Comparison of ENCODE assay signal across 24 cellular contexts in genomic region chr16:946048-946395, GRCh38. TPM values are rescaled to one million over a fixed set of nuclear protein-coding genes. Genes with fewer than 3 reads are reported as not detected.
A peak's percentile ranks its signal among the peaks of the same experiment; 100 is the strongest.
DNase-seq lines count a peak whose midpoint lies in the region; ATAC-seq, FAIRE-seq and TF ChIP-seq lines count a peak whose summit lies in the region.
"Had no signal": no experiment of that assay in that cellular context is flagged by ENCODE, and none has a peak within 500 bp of the region (broad histone marks: within the 10 kb centered on the region; RNA-seq: fewer than 3 reads in every experiment).

No MANE protein-coding gene starts in this region.

- H3K27me3 ChIP-seq in WERI-Rb-1 (ENCODE audit: insufficient read depth, low read depth, severe bottlenecking): no peaks in the 10 kb centered on the region
- H3K27me3 ChIP-seq in spleen (replicated peaks in 1 of 7): no peaks in the 10 kb centered on the region

- no peak for TF ChIP-seq POLR2A in spleen (IDR thresholded peaks at IDR 0.05)

- H3K9ac ChIP-seq in kidney (ENCODE audit: low read length in 2 of 2): no peak overlapping the region
- H3K9ac ChIP-seq: GM23248 had no signal

- peaks cover 0 to 3% of the 10 kb centered on the region in 2 donors for H3K4me1 ChIP-seq in kidney (ENCODE audit: control insufficient read depth in 1 of 2, insufficient read depth in 1 of 2, low read depth in 1 of 2, low read length in 2 of 2)
- peaks cover 0 to 17% (median 9%) of the 10 kb centered on the region in 6 donors for H3K4me1 ChIP-seq in spleen
- H3K4me1 ChIP-seq: HAP-1 had no signal

- no peaks in the 10 kb centered on the region for H3K36me3 ChIP-seq in WERI-Rb-1
- H3K36me3 ChIP-seq in kidney (ENCODE audit: control insufficient read depth in 1 of 2, insufficient read depth in 2 of 2, low read length in 2 of 2): peaks cover 3 to 8% of the 10 kb centered on the region in 2 donors
- peaks cover 0 to 61% (median 15%) of the 10 kb centered on the region in 6 donors for H3K36me3 ChIP-seq in spleen
- H3K36me3 ChIP-seq: HAP-1 had no signal

- intact Hi-C loops in kidney (cut with DNase I): no loop called here
- intact Hi-C loops in spleen (cut with DNase I; ENCODE audit: low total_unique reads): no loop called here

- WGBS in spleen, 5 donors: 86 to 98% (median 89%) methylated on average over 6 to 8 of the region's 8 CpGs

- no peak for TF ChIP-seq CTCF in WERI-Rb-1 (IDR thresholded peaks at IDR 0.05; ENCODE audit: low read depth, low read length)
- TF ChIP-seq CTCF in kidney (IDR thresholded peaks at IDR 0.05; ENCODE audit: borderline replicate concordance, extremely low read depth, insufficient read depth): no peak
- TF ChIP-seq CTCF in spleen (IDR thresholded peaks at IDR 0.05 in 8 of 11, conservative IDR thresholded peaks at IDR 0.05 in 3 of 11): no peak

- DNase-seq in Daoy (ENCODE audit: low read depth) (peak; percentile 16), WERI-Rb-1 (no peak), kidney (peak; percentile 30), spleen (peak; percentile 51)
- DNase-seq in activated CD8-positive, alpha-beta memory T cell treated with anti-CD3 and anti-CD28 coated beads, Interleukin-2, amount 50 U/mL, for 48 hours: no peak
- DNase-seq: 8988T, ACHN, GM23248, KBM-7, MM.1S, NCI-H1694, NCI-H2081, NCI-H226, NCI-H510A, NCI-H69, SHP77 had no signal

- H3K4me3 ChIP-seq in WERI-Rb-1 (ENCODE audit: low read depth, low read length) (no peak overlapping the region), kidney (ENCODE audit: low read length in 2 of 2) (no peak overlapping the region), spleen (no peak overlapping the region)
- H3K4me3 ChIP-seq: GM23248, HAP-1 had no signal

- H3K9me3 ChIP-seq in WERI-Rb-1 (ENCODE audit: severe bottlenecking) (peaks cover 8% of the 10 kb centered on the region), kidney (ENCODE audit: control insufficient read depth in 1 of 2, low read length in 2 of 2) (peaks cover 7 to 15% of the 10 kb centered on the region in 2 donors), spleen (peaks cover 0 to 27% (median 20%) of the 10 kb centered on the region in 8 donors)

- peak overlapping the region; percentile 47; the same call in 1 of the 2 replicates for H3K27ac ChIP-seq in WERI-Rb-1
- H3K27ac ChIP-seq in kidney (ENCODE audit: low read depth in 2 of 2, low read length in 2 of 2): no peak overlapping the region
- H3K27ac ChIP-seq in spleen: no peak overlapping the region
- H3K27ac ChIP-seq: GM23248, RWPE1 had no signal

- no peak for ATAC-seq in HG03469 (IDR thresholded peaks at IDR 0.05; ENCODE audit: unreplicated experiment)
- no peak for ATAC-seq in HG02852 (IDR thresholded peaks at IDR 0.05; ENCODE audit: unreplicated experiment)
- ATAC-seq: Panc1 had no signal

- FAIRE-seq in kidney (lab: Jason Lieb, UNC): no peak
- FAIRE-seq: D721Med, GM18507 had no signal

RNA-seq across cellular contexts. Expression of gene LMF1, which starts 24.8 kb away (rescaled TPM):
- 1.8 and 2.6 TPM in 2 replicates for total RNA-seq in Daoy (2014; rRNA removed; shearing (Covaris generic))
- 28.6 TPM for total RNA-seq in kidney
- 15.4 TPM for polyA plus RNA-seq in kidney (ENCODE audit: insufficient read depth, low read depth, low replicate concordance)
- total RNA-seq in spleen: 10 to 100 TPM; 22.5 to 57.6 (median 39.9) TPM
- 10 to 100 TPM; 10.4 to 22.6 (median 19.8) TPM for polyA plus RNA-seq in spleen
- total RNA-seq: HT1080 had no signal

RNA-seq across cellular contexts. Expression of gene SOX8, which starts 35.5 kb away (rescaled TPM):
- 0.17 TPM in 1 of 2 replicates, not detected in the other for total RNA-seq in Daoy (2014; rRNA removed; shearing (Covaris generic))
- total RNA-seq in kidney (1.0 TPM), spleen (1 to 10 TPM in 6 of 7 donors, under 1 TPM in 1; 0.60 to 2.7 (median 1.6) TPM)
- polyA plus RNA-seq in kidney (ENCODE audit: insufficient read depth, low read depth, low replicate concordance) (0.17 TPM), spleen (1 to 10 TPM; 2.5 to 3.7 (median 2.7) TPM)
- total RNA-seq: HT1080 had no signal

Comparison
In these comparisons a context has a peak if more than half of its experiments do, and no peak if none do; other contexts are left out.
1. DNase-seq: peak in Daoy (single experiment), kidney (single experiment) and spleen (single experiment); none in WERI-Rb-1 (single experiment) and activated CD8-positive, alpha-beta memory T cell treated with anti-CD3 and anti-CD28 coated beads, Interleukin-2, amount 50 U/mL, for 48 hours (single experiment).